9 cellular contexts compared by ENCODE assay signal in genomic region chr5:83026930-83027687, GRCh38. TPM values are rescaled to one million over a fixed set of nuclear protein-coding genes. Genes with fewer than 3 reads are reported as not detected.
DNase-seq lines count a peak whose midpoint lies in the region; ATAC-seq and TF ChIP-seq lines count a peak whose summit lies in the region.
"Had no signal": no experiment of that assay in that cellular context is flagged by ENCODE, and none has a peak within 500 bp of the region (broad histone marks: within the 10 kb centered on the region; RNA-seq: fewer than 3 reads in every experiment).

No MANE protein-coding gene starts in this region.

- ATAC-seq in HG03159 (IDR thresholded peaks at IDR 0.05; ENCODE audit: unreplicated experiment) (peak; percentile 95), WTC11 (peak; percentile 93)
- ATAC-seq in activated CD4-positive, CD25-positive, alpha-beta regulatory T cell treated with anti-CD3 and anti-CD28 coated beads, Interleukin-2, amount 50 U/mL, for 24 hours: no peak

- H3K4me3 Mint-ChIP-seq in WTC11: peak overlapping the region; percentile 35

- CTCF ChIA-PET in WTC11 (lab: Charles Lee): interaction anchor here (0.6 to 1.0 kb wide), 6 partner anchors 8 to 446 kb away, joined by 3 to 4 read pairs (median 4); no protein-coding TSS in a partner anchor

- 0 out of 2 replicates have a peak, but pooled peaks cover 13% of the 10 kb centered on the region for H3K9me3 Mint-ChIP-seq in WTC11

- H3K27me3 ChIP-seq in BLaER1 treated with 17β-estradiol and CSF1 and Interleukin-3, amounts not matched to agents 10 nM and 100 nM: no peaks in the 10 kb centered on the region

- H3K4me1 ChIP-seq in BLaER1 treated with 17β-estradiol and CSF1 and Interleukin-3, amounts not matched to agents 10 nM and 100 nM: peaks cover 15 to 18% (median 16%) of the 10 kb centered on the region in 10 experiments; a peak in 18 of 20 replicates

- peak overlapping the region; percentile 98 for H3K27ac Mint-ChIP-seq in WTC11

- DNase-seq in GM20000 (ENCODE audit: low spot score): peak; percentile 29
- peak; percentile 19 for DNase-seq in WTC11 (ENCODE audit: low spot score)
- no peak for DNase-seq in hippocampal formation (lab: John Stamatoyannopoulos, UW)
- no peak for DNase-seq in AG20443 (ENCODE audit: low spot score)
- DNase-seq in retina: no peak
- DNase-seq: aorta had no signal

- POLR2A ChIA-PET in WTC11 (lab: Charles Lee): interaction anchor here (0.6 to 1.3 kb wide), 3 partner anchors 50 to 445 kb away, joined by 3 to 5 read pairs (median 4); partner anchors contain the start of genes TMEM167A, VCAN and XRCC4

- H3K9ac ChIP-seq in BLaER1 treated with 17β-estradiol and CSF1 and Interleukin-3, amounts not matched to agents 10 nM and 100 nM: peak overlapping the region in 1 of 11 experiments; percentile 9; a peak in 2 of 22 replicates

- no peaks in the 10 kb centered on the region for H3K36me3 Mint-ChIP-seq in WTC11

- peaks cover 0 to 12% (median 0%) of the 10 kb centered on the region in 11 experiments; a peak in 5 of 22 replicates for H3K9me3 ChIP-seq in BLaER1 treated with 17β-estradiol and CSF1 and Interleukin-3, amounts not matched to agents 10 nM and 100 nM (replicated peaks in 1 of 11)

- peaks cover 6% of the 10 kb centered on the region; the same call in 1 of the 2 replicates for H3K27me3 Mint-ChIP-seq in WTC11 (ENCODE audit: low read depth)

- H3K4me3 ChIP-seq in BLaER1 treated with 17β-estradiol and CSF1 and Interleukin-3, amounts not matched to agents 10 nM and 100 nM: no peak overlapping the region

- H3K4me2 ChIP-seq in BLaER1 treated with 17β-estradiol and CSF1 and Interleukin-3, amounts not matched to agents 10 nM and 100 nM: peak overlapping the region; percentile 37 to 79 (median 51)

- no peaks in the 10 kb centered on the region for H4K20me1 ChIP-seq in BLaER1 treated with 17β-estradiol and CSF1 and Interleukin-3, amounts not matched to agents 10 nM and 100 nM

- peak overlapping the region in 10 of 11 experiments; percentile 2 to 70 (median 51); a peak in 17 of 22 replicates for H3K27ac ChIP-seq in BLaER1 treated with 17β-estradiol and CSF1 and Interleukin-3, amounts not matched to agents 10 nM and 100 nM

- H3K4me1 Mint-ChIP-seq in WTC11: peaks cover 45% of the 10 kb centered on the region

- TF ChIP-seq CTCF in GM20000 (IDR thresholded peaks at IDR 0.05; ENCODE audit: extremely low read depth, missing control alignments): no peak
- no peak for TF ChIP-seq CTCF in WTC11 (IDR thresholded peaks at IDR 0.05)

- no peaks in the 10 kb centered on the region for H3K36me3 ChIP-seq in BLaER1 treated with 17β-estradiol and CSF1 and Interleukin-3, amounts not matched to agents 10 nM and 100 nM

TF ChIP-seq in WTC11, 78 proteins besides CTCF, POLR2A, EP300 and RAD21 (continues in another document):
- TF ChIP-seq ETV6 (CRISPR knock-in tag; IDR thresholded peaks at IDR 0.05) (no peak), ZSCAN18 (CRISPR knock-in tag; IDR thresholded peaks at IDR 0.05) (no peak), CREM (CRISPR knock-in tag; IDR thresholded peaks at IDR 0.05) (no peak), ATF1 (CRISPR knock-in tag; IDR thresholded peaks at IDR 0.05) (no peak), ZNF423 (CRISPR knock-in tag; IDR thresholded peaks at IDR 0.05) (no peak), USF1 (CRISPR knock-in tag; IDR thresholded peaks at IDR 0.05) (peak; percentile 83), ZNF138 (CRISPR knock-in tag; conservative IDR thresholded peaks at IDR 0.05) (no peak), FOXK1 (CRISPR knock-in tag; IDR thresholded peaks at IDR 0.05) (0 out of 2 replicates have a peak, but pooled peaks have one; percentile 45), ZNF232 (CRISPR knock-in tag; IDR thresholded peaks at IDR 0.05) (no peak)
- TF ChIP-seq, protein P1, sequence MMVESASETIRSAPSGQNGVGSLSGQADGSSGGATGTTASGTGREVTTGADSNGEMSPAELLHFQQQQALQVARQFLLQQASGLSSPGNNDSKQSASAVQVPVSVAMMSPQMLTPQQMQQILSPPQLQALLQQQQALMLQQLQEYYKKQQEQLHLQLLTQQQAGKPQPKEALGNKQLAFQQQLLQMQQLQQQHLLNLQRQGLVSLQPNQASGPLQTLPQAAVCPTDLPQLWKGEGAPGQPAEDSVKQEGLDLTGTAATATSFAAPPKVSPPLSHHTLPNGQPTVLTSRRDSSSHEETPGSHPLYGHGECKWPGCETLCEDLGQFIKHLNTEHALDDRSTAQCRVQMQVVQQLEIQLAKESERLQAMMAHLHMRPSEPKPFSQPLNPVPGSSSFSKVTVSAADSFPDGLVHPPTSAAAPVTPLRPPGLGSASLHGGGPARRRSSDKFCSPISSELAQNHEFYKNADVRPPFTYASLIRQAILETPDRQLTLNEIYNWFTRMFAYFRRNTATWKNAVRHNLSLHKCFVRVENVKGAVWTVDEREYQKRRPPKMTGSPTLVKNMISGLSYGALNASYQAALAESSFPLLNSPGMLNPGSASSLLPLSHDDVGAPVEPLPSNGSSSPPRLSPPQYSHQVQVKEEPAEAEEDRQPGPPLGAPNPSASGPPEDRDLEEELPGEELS (CRISPR knock-in tag; IDR thresholded peaks at IDR 0.05): peak; percentile 23; the same call in 1 of the 2 replicates
- TF ChIP-seq, protein P2, sequence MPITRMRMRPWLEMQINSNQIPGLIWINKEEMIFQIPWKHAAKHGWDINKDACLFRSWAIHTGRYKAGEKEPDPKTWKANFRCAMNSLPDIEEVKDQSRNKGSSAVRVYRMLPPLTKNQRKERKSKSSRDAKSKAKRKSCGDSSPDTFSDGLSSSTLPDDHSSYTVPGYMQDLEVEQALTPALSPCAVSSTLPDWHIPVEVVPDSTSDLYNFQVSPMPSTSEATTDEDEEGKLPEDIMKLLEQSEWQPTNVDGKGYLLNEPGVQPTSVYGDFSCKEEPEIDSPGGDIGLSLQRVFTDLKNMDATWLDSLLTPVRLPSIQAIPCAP (CRISPR knock-in tag; IDR thresholded peaks at IDR 0.05): no peak
- TF ChIP-seq, protein P3, sequence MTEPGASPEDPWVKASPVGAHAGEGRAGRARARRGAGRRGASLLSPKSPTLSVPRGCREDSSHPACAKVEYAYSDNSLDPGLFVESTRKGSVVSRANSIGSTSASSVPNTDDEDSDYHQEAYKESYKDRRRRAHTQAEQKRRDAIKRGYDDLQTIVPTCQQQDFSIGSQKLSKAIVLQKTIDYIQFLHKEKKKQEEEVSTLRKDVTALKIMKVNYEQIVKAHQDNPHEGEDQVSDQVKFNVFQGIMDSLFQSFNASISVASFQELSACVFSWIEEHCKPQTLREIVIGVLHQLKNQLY (CRISPR knock-in tag; IDR thresholded peaks at IDR 0.05): no peak
- TF ChIP-seq, protein P4, sequence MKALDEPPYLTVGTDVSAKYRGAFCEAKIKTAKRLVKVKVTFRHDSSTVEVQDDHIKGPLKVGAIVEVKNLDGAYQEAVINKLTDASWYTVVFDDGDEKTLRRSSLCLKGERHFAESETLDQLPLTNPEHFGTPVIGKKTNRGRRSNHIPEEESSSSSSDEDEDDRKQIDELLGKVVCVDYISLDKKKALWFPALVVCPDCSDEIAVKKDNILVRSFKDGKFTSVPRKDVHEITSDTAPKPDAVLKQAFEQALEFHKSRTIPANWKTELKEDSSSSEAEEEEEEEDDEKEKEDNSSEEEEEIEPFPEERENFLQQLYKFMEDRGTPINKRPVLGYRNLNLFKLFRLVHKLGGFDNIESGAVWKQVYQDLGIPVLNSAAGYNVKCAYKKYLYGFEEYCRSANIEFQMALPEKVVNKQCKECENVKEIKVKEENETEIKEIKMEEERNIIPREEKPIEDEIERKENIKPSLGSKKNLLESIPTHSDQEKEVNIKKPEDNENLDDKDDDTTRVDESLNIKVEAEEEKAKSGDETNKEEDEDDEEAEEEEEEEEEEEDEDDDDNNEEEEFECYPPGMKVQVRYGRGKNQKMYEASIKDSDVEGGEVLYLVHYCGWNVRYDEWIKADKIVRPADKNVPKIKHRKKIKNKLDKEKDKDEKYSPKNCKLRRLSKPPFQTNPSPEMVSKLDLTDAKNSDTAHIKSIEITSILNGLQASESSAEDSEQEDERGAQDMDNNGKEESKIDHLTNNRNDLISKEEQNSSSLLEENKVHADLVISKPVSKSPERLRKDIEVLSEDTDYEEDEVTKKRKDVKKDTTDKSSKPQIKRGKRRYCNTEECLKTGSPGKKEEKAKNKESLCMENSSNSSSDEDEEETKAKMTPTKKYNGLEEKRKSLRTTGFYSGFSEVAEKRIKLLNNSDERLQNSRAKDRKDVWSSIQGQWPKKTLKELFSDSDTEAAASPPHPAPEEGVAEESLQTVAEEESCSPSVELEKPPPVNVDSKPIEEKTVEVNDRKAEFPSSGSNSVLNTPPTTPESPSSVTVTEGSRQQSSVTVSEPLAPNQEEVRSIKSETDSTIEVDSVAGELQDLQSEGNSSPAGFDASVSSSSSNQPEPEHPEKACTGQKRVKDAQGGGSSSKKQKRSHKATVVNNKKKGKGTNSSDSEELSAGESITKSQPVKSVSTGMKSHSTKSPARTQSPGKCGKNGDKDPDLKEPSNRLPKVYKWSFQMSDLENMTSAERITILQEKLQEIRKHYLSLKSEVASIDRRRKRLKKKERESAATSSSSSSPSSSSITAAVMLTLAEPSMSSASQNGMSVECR (CRISPR knock-in tag; IDR thresholded peaks at IDR 0.05; ENCODE audit: borderline replicate concordance): no peak

RNA-seq across cellular contexts. Expression of gene TMEM167A, which starts 50.1 kb away (rescaled TPM):
- total RNA-seq in WTC11 (2021): 143 to 165 TPM (median 146 TPM) in 3 replicates

RNA-seq across cellular contexts. Expression of gene XRCC4, which starts 50.2 kb away (rescaled TPM):
- total RNA-seq in WTC11 (2021): 12.0 to 13.5 TPM (median 12.8 TPM) in 3 replicates

Comparison
In these comparisons a context has a peak if more than half of its experiments do, and no peak if none do; other contexts are left out.
1. DNase-seq: peak in GM20000 (single experiment) and WTC11 (single experiment); none in hippocampal formation (0 of 2), AG20443 (single experiment) and retina (single experiment).
2. ATAC-seq: peak in HG03159 (single experiment) and WTC11 (single experiment); none in activated CD4-positive, CD25-positive, alpha-beta regulatory T cell treated with anti-CD3 and anti-CD28 coated beads, Interleukin-2, amount 50 U/mL, for 24 hours (0 of 2).